22 cellular contexts compared by ENCODE assay signal in the genomic region with DNA sequence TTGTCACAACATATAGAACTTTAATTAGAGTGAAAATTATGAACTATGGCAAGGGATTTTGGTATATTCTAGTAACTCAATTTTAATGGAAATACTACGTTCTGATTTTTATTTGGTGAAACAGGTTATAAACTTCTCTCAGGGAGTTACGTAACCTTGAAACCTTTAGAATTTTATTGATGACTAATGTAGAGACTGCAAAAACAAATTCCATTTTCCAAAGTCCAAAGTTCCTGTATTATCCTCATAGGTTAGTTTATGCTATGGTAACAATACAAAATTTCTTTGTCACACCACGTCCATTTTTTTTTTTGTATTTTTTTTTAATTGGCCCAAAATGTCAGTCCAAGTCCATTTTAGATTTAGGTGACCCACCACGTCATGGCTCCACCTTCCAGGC.
"Had no signal": no experiment of that assay in that cellular context is flagged by ENCODE, and none has a peak within 500 bp of the region (broad histone marks: within the 10 kb centered on the region; RNA-seq: fewer than 3 reads in every experiment).

No MANE protein-coding gene starts in this region.

- H3K4me3 ChIP-seq: MG63, SJCRH30 had no signal

- H3K9me3 ChIP-seq: MG63 had no signal

- DNase-seq: Kasumi-1, MG63, NCI-H1092, NCI-H1105 treated with DMSO at 0.1 percent for 48 hours, NCI-H1436, NCI-H187, NCI-H2029, NCI-H2081 treated with DMSO at 0.1 percent for 48 hours, NCI-H2171, NCI-H226, NCI-H446, NCI-H510A, NCI-H524 treated with DMSO at 0.1 percent for 48 hours, NCI-H69, NCI-H774, SHP77 treated with DMSO at 0.1 percent for 48 hours, SJCRH30 had no signal

- H3K36me3 ChIP-seq: MG63, SJCRH30 had no signal

- ATAC-seq: Panc1, Right ventricle myocardium inferior, SK-N-SH treated with all-trans-retinoic acid at 6 μM for 48 hours had no signal

- H3K9ac ChIP-seq: KMS-11 had no signal

- H3K27me3 ChIP-seq: MG63, SJCRH30 had no signal

- H3K4me2 ChIP-seq: KMS-11 had no signal

- H3K27ac ChIP-seq: HL-60, KMS-11, SJCRH30 had no signal
